ENCODE assay signal across 1 cellular context in the genomic region with DNA sequence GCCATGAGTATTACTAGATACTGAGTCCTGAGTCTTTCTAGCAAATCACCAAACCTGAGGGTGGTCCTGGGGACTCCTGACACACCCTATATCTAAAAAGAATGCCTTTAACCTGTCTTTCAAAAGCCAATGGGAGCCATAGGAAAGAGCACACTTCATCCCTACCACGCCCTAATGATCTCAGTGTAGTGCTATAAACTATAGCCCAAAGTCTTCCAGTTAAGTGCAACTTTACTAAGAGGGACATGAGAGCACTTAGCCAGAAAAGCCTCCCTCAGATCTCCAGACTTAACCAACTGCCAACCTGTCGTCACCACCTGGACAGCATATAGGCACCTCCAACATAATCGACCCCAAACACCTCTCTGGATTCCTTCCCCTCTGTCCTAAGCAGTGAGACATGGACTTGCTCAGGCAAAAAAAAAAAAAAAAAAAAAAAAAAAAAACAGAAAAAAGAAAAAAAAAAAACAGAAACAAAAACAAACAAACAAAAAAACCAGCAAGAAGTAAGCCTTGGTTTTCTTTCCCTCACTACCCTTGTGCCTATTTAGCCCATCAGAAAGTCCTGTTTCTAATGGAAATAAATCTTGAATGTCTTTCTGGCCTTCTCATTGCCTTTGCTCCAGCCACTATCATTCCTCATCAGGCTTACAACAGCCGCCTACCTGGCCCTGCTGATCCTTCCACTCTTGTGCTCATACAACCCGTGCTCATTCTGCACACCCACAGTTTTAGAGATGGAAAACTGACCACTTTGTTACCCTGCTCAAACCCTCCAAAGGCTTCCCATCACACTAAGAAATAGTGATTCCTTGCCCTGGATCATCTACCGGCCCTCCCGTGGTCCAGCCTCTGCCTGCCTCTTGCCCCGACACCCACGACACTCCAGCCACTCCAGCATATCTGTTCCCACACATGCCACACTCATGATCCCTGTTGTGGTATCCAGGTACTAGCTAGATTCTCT.
TF ChIP-seq lines count a peak whose summit lies in the region.

No MANE protein-coding gene starts in this region.

TF ChIP-seq in GM12878, 131 proteins besides CTCF, POLR2A, EP300 and RAD21:
- TF ChIP-seq, protein P1, sequence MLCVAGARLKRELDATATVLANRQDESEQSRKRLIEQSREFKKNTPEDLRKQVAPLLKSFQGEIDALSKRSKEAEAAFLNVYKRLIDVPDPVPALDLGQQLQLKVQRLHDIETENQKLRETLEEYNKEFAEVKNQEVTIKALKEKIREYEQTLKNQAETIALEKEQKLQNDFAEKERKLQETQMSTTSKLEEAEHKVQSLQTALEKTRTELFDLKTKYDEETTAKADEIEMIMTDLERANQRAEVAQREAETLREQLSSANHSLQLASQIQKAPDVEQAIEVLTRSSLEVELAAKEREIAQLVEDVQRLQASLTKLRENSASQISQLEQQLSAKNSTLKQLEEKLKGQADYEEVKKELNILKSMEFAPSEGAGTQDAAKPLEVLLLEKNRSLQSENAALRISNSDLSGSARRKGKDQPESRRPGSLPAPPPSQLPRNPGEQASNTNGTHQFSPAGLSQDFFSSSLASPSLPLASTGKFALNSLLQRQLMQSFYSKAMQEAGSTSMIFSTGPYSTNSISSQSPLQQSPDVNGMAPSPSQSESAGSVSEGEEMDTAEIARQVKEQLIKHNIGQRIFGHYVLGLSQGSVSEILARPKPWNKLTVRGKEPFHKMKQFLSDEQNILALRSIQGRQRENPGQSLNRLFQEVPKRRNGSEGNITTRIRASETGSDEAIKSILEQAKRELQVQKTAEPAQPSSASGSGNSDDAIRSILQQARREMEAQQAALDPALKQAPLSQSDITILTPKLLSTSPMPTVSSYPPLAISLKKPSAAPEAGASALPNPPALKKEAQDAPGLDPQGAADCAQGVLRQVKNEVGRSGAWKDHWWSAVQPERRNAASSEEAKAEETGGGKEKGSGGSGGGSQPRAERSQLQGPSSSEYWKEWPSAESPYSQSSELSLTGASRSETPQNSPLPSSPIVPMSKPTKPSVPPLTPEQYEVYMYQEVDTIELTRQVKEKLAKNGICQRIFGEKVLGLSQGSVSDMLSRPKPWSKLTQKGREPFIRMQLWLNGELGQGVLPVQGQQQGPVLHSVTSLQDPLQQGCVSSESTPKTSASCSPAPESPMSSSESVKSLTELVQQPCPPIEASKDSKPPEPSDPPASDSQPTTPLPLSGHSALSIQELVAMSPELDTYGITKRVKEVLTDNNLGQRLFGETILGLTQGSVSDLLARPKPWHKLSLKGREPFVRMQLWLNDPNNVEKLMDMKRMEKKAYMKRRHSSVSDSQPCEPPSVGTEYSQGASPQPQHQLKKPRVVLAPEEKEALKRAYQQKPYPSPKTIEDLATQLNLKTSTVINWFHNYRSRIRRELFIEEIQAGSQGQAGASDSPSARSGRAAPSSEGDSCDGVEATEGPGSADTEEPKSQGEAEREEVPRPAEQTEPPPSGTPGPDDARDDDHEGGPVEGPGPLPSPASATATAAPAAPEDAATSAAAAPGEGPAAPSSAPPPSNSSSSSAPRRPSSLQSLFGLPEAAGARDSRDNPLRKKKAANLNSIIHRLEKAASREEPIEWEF (IDR thresholded peaks at IDR 0.05; ENCODE audit: insufficient replicate concordance, low read depth, low read length), result no peak
- TF ChIP-seq RUNX3 (IDR thresholded peaks at IDR 0.05; ENCODE audit: low read length), result no peak
- 0 out of 2 replicates have a peak, but pooled peaks have one; percentile 10 for TF ChIP-seq ZNF384 (IDR thresholded peaks at IDR 0.05; ENCODE audit: borderline replicate concordance, low read depth, low read length)
- no peak for TF ChIP-seq POLR2AphosphoS2 (IDR thresholded peaks at IDR 0.05; ENCODE audit: low read depth, low read length)
